Comparison of ENCODE assay signal across 9 cellular contexts in the genomic region with DNA sequence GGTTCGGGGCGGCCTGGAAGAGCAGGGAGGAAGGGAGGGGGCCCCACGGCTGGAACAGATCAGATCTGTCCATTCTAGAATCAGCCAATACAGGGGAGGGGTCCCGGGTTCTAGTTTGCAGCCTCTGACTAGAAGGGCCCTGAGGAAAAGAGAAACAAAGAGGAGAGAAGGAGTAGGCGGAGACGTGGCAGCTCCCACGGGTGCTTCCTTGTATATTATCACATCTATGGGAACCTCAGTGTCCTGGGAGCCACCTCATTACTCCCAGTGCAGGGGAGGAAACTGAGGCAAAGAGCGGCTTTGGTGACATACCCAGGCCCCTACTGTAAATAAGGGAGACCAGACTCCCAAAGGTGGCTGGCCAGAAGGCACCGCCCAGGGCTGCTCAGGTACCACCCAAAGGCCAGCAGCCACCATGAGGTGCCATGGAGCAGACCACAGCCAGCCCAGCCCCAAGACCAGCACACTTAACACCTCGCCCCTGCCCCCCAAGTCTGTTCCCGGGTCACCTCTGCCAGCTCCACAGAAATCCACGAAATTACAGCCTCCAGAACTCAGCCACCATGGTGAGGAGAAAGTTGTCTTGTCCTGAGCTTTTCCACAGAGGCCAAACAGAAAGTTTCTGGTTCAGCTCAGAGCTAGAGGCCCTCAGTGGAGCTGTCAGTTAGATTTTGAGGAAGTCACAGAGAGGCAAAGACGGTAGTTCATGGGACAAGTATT. TPM values are rescaled to one million over a fixed set of nuclear protein-coding genes. Genes with fewer than 3 reads are reported as not detected.
A peak's percentile ranks its signal among the peaks of the same experiment; 100 is the strongest.
DNase-seq lines count a peak whose midpoint lies in the region; TF ChIP-seq lines count a peak whose summit lies in the region.
"Had no signal": no experiment of that assay in that cellular context is flagged by ENCODE, and none has a peak within 500 bp of the region (broad histone marks: within the 10 kb centered on the region; RNA-seq: fewer than 3 reads in every experiment).

No MANE protein-coding gene starts in this region.

- TF ChIP-seq CTCF in mammary epithelial cell (conservative IDR thresholded peaks at IDR 0.05 in 1 of 2, IDR thresholded peaks at IDR 0.05 in 1 of 2; ENCODE audit: extremely low read depth in 1 of 2, insufficient read depth in 1 of 2, low read depth in 1 of 2, low read length in 2 of 2) (no peak), nephron (IDR thresholded peaks at IDR 0.05; ENCODE audit: unreplicated experiment in 3 of 3) (no peak), testis (IDR thresholded peaks at IDR 0.05) (no peak)

- TF ChIP-seq POLR2A in testis (IDR thresholded peaks at IDR 0.05) = no peak

- CTCF ChIA-PET in CD4-positive, alpha-beta memory T cell (lab: Charles Lee; ENCODE audit: partially characterized antibody) = interaction anchor here (1.0 to 2.0 kb wide), 4 partner anchors 24 to 452 kb away, joined by 3 to 5 read pairs (median 4); a partner anchor contains a TSS
- CTCF ChIA-PET in mammary epithelial cell (lab: Charles Lee; ENCODE audit: low non-redundant PET) = no interaction called here

- H2AFZ ChIP-seq in mammary epithelial cell (ENCODE audit: low read depth, low read length) = peak overlapping the region; percentile 79

- dilution Hi-C loops in mammary epithelial cell (cut with HindIII; ENCODE audit: low sequenced_read_pairs) = no loop called here

- in situ Hi-C loops in mammary epithelial cell (cut with MboI; ENCODE audit: low sequenced_read_pairs in 2 of 2) = no loop called here

- H3K9me3 Mint-ChIP-seq in CD4-positive, alpha-beta memory T cell = no peaks in the 10 kb centered on the region
- no peaks in the 10 kb centered on the region for H3K9me3 Mint-ChIP-seq in nephron

- H3K9ac ChIP-seq in mammary epithelial cell (ENCODE audit: insufficient read depth, low read length) = no peak overlapping the region

- POLR2A ChIA-PET in CD4-positive, alpha-beta memory T cell (lab: Charles Lee; ENCODE audit: partially characterized antibody) = interaction anchor here (0.6 to 2.6 kb wide), 9 partner anchors 16 to 416 kb away, joined by 3 to 7 read pairs (median 4); no protein-coding TSS in a partner anchor

- H3K4me3 Mint-ChIP-seq in CD4-positive, alpha-beta memory T cell = peak overlapping the region; percentile 90 to 98 (median 94)
- H3K4me3 Mint-ChIP-seq in nephron = peak overlapping the region; percentile 52 to 63 (median 56)

- peak in 1 of 5 donors; percentile 40 for DNase-seq in CD4-positive, alpha-beta memory T cell
- DNase-seq in NOMO-1 treated with dmso at 0.1 percent for 144 hours (lab: John Stamatoyannopoulos, UW; ENCODE audit: unreplicated experiment) = peak; percentile 88
- DNase-seq in mammary epithelial cell = no peak
- no peak for DNase-seq in effector CD4-positive, alpha-beta T cell
- DNase-seq in hippocampal formation (lab: John Stamatoyannopoulos, UW) = no peak
- no peak for DNase-seq in testis
- DNase-seq in COLO829 (ENCODE audit: low spot score) = no peak
- DNase-seq: DND-41 had no signal

- no peaks in the 10 kb centered on the region for H4K20me1 ChIP-seq in mammary epithelial cell (ENCODE audit: insufficient read depth, low read length)

- H3K27ac ChIP-seq in CD4-positive, alpha-beta memory T cell (ENCODE audit: low read depth, low read length) = peak overlapping the region; percentile 99
- H3K27ac ChIP-seq in mammary epithelial cell (ENCODE audit: insufficient read depth, low read depth, low read length) (no peak overlapping the region), testis (peak overlapping the region in 1 of 2 donors; percentile 47)

- BruUV-seq in mammary epithelial cell (replicated peaks; lab: Mats Ljungman, UMichigan) = no TSS peak

- H3K27me3 Mint-ChIP-seq in CD4-positive, alpha-beta memory T cell = no peaks in the 10 kb centered on the region
- H3K27me3 Mint-ChIP-seq in nephron (ENCODE audit: low read depth) = peaks cover 15% of the 10 kb centered on the region

- H3K36me3 Mint-ChIP-seq in CD4-positive, alpha-beta memory T cell = peaks cover 10 to 51% of the 10 kb centered on the region in 2 donors
- no peaks in the 10 kb centered on the region for H3K36me3 Mint-ChIP-seq in nephron (ENCODE audit: low read depth)

- H3K4me1 Mint-ChIP-seq in CD4-positive, alpha-beta memory T cell = peaks cover 40 to 82% (median 51%) of the 10 kb centered on the region in 4 donors
- peaks cover 5% of the 10 kb centered on the region for H3K4me1 Mint-ChIP-seq in nephron

- intact Hi-C loops in CD4-positive, alpha-beta memory T cell (cut with micrococcal nuclease) = no loop called here
- intact Hi-C loops in mammary epithelial cell (cut with micrococcal nuclease) (no loop called here), testis (cut with DNase I; ENCODE audit: low total_unique reads) (no loop called here)

- WGBS in mammary epithelial cell (ENCODE audit: low coverage, missing lambda C conversion rate) = 83% methylated on average over 6 of the region's 13 CpGs
- 70 to 78% methylated on average over 13 of the region's 13 CpGs for WGBS in testis, 2 donors

- no peak overlapping the region for H3K4me2 ChIP-seq in mammary epithelial cell (ENCODE audit: insufficient read depth, low read depth, low read length)

- peaks cover 55% of the 10 kb centered on the region for H3K4me1 ChIP-seq in CD4-positive, alpha-beta memory T cell (ENCODE audit: insufficient read depth, low read length)
- H3K4me1 ChIP-seq in mammary epithelial cell (ENCODE audit: insufficient read depth, low read length) (no peaks in the 10 kb centered on the region), testis (no peaks in the 10 kb centered on the region)

- H3K27ac Mint-ChIP-seq in CD4-positive, alpha-beta memory T cell = peak overlapping the region; percentile 98 to 100 (median 100)
- H3K27ac Mint-ChIP-seq in nephron = peak overlapping the region in 2 of 3 experiments; percentile 50 to 61

- H3K79me2 ChIP-seq in mammary epithelial cell (ENCODE audit: insufficient read depth, low read length) = no peaks in the 10 kb centered on the region

- no peaks in the 10 kb centered on the region for H3K9me3 ChIP-seq in CD4-positive, alpha-beta memory T cell (ENCODE audit: control insufficient read depth in 1 of 2, low read length in 2 of 2)
- H3K9me3 ChIP-seq in mammary epithelial cell (replicated peaks; ENCODE audit: insufficient read depth, low read length) (no peaks in the 10 kb centered on the region), testis (no peaks in the 10 kb centered on the region)

- no peaks in the 10 kb centered on the region for H3K27me3 ChIP-seq in CD4-positive, alpha-beta memory T cell (ENCODE audit: insufficient read depth, low read length)
- H3K27me3 ChIP-seq in mammary epithelial cell (ENCODE audit: insufficient read depth, low read length) (no peaks in the 10 kb centered on the region), testis (no peaks in the 10 kb centered on the region)

- peak overlapping the region; percentile 54 to 82 for H3K4me3 ChIP-seq in CD4-positive, alpha-beta memory T cell (ENCODE audit: low read length in 2 of 2)
- H3K4me3 ChIP-seq in mammary epithelial cell (replicated peaks in 1 of 3; ENCODE audit: insufficient read depth in 1 of 3, low read depth in 2 of 3, low read length in 3 of 3) (no peak overlapping the region), testis (no peak overlapping the region)

- no peaks in the 10 kb centered on the region for H3K36me3 ChIP-seq in CD4-positive, alpha-beta memory T cell (ENCODE audit: insufficient read depth, low read length)
- H3K36me3 ChIP-seq in mammary epithelial cell (ENCODE audit: insufficient read depth, low read length) (no peaks in the 10 kb centered on the region), testis (ENCODE audit: low read depth, missing control alignments) (no peaks in the 10 kb centered on the region)

RNA-seq across cellular contexts. Expression of a gene that starts 2.1 kb away (rescaled TPM):
- total RNA-seq in CD4-positive, alpha-beta memory T cell = 100 to 1,000 TPM in 1 of 2 experiments, 10 to 100 TPM in 1; 91.5 to 106 TPM
- polyA plus RNA-seq in CD4-positive, alpha-beta memory T cell = 1 to 10 TPM; 3.1 to 9.8 TPM
- total RNA-seq in mammary epithelial cell = under 1 TPM; 0.16 to 0.17 TPM
- polyA plus RNA-seq in mammary epithelial cell = 0.01 TPM
- not detected for polyA minus RNA-seq in mammary epithelial cell
- total RNA-seq in testis = 1 to 10 TPM; 1.4 to 2.1 TPM
- polyA plus RNA-seq in testis (ENCODE audit: insufficient read depth, low read depth, low replicate concordance) = 0.61 TPM

Comparison
In these comparisons a context has a peak if more than half of its experiments do, and no peak if none do; other contexts are left out.
1. H3K4me3 ChIP-seq: peak in CD4-positive, alpha-beta memory T cell (2 of 2); none in mammary epithelial cell (0 of 3) and testis (0 of 2).
2. RNA of a gene that starts 2.1 kb away (total RNA-seq): 91.5 to 106 TPM in CD4-positive, alpha-beta memory T cell; 1.4 to 2.1 TPM in testis and 0.16 to 0.17 TPM in mammary epithelial cell; every median in the first group is over 10 times any median in the second.